3 cellular contexts compared by ENCODE assay signal in the genomic region with DNA sequence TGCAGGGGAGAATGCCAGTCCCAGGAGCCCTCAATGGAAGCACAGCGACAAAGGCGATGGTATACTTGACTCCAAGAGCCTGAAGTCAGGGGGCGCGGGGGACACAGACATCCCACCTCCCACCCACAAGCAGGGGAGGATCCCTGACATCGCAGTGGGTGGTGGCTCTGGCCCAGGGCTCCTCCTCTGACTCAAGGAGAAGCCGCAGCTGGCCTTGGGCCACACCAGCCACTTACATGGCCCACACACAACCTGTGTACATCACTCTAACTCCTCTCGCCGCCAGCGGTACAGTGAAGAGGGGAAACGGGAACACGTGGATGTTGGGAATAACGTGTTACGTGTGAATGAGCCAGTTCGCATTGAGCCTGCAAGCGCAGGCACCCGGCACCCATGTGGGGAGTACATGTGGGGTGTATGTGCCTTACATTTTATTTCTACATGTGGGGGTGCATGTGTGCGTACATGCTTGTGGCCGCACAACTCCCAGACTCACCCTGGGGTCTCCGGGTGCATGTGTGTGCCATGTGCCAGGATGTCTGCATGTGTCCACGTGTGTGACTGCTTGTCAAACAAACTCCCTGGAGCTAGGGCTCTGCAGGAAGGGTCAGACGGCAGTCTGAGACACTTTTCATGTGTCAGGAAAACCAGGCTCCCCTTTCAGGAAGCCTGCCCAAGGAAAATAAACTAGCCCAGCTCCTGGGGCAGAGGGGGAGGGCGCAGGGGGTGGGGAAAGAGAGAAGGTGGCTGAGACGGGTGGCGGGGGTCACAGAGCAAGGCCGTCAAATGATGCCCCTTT.
TF ChIP-seq lines count a peak whose summit lies in the region.

No MANE protein-coding gene starts in this region.

TF ChIP-seq in A549, 52 proteins besides CTCF, POLR2A, EP300 and RAD21:
- TF ChIP-seq CHD2 (IDR thresholded peaks at IDR 0.05; ENCODE audit: low read length, partially characterized antibody): no peak
- TF ChIP-seq, protein P1, sequence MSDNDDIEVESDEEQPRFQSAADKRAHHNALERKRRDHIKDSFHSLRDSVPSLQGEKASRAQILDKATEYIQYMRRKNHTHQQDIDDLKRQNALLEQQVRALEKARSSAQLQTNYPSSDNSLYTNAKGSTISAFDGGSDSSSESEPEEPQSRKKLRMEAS (IDR thresholded peaks at IDR 0.05): peak; percentile 40; the same call in 1 of the 2 replicates

TF ChIP-seq in GM23338, 12 proteins besides CTCF, POLR2A, EP300 and RAD21:
- TF ChIP-seq, protein P2, sequence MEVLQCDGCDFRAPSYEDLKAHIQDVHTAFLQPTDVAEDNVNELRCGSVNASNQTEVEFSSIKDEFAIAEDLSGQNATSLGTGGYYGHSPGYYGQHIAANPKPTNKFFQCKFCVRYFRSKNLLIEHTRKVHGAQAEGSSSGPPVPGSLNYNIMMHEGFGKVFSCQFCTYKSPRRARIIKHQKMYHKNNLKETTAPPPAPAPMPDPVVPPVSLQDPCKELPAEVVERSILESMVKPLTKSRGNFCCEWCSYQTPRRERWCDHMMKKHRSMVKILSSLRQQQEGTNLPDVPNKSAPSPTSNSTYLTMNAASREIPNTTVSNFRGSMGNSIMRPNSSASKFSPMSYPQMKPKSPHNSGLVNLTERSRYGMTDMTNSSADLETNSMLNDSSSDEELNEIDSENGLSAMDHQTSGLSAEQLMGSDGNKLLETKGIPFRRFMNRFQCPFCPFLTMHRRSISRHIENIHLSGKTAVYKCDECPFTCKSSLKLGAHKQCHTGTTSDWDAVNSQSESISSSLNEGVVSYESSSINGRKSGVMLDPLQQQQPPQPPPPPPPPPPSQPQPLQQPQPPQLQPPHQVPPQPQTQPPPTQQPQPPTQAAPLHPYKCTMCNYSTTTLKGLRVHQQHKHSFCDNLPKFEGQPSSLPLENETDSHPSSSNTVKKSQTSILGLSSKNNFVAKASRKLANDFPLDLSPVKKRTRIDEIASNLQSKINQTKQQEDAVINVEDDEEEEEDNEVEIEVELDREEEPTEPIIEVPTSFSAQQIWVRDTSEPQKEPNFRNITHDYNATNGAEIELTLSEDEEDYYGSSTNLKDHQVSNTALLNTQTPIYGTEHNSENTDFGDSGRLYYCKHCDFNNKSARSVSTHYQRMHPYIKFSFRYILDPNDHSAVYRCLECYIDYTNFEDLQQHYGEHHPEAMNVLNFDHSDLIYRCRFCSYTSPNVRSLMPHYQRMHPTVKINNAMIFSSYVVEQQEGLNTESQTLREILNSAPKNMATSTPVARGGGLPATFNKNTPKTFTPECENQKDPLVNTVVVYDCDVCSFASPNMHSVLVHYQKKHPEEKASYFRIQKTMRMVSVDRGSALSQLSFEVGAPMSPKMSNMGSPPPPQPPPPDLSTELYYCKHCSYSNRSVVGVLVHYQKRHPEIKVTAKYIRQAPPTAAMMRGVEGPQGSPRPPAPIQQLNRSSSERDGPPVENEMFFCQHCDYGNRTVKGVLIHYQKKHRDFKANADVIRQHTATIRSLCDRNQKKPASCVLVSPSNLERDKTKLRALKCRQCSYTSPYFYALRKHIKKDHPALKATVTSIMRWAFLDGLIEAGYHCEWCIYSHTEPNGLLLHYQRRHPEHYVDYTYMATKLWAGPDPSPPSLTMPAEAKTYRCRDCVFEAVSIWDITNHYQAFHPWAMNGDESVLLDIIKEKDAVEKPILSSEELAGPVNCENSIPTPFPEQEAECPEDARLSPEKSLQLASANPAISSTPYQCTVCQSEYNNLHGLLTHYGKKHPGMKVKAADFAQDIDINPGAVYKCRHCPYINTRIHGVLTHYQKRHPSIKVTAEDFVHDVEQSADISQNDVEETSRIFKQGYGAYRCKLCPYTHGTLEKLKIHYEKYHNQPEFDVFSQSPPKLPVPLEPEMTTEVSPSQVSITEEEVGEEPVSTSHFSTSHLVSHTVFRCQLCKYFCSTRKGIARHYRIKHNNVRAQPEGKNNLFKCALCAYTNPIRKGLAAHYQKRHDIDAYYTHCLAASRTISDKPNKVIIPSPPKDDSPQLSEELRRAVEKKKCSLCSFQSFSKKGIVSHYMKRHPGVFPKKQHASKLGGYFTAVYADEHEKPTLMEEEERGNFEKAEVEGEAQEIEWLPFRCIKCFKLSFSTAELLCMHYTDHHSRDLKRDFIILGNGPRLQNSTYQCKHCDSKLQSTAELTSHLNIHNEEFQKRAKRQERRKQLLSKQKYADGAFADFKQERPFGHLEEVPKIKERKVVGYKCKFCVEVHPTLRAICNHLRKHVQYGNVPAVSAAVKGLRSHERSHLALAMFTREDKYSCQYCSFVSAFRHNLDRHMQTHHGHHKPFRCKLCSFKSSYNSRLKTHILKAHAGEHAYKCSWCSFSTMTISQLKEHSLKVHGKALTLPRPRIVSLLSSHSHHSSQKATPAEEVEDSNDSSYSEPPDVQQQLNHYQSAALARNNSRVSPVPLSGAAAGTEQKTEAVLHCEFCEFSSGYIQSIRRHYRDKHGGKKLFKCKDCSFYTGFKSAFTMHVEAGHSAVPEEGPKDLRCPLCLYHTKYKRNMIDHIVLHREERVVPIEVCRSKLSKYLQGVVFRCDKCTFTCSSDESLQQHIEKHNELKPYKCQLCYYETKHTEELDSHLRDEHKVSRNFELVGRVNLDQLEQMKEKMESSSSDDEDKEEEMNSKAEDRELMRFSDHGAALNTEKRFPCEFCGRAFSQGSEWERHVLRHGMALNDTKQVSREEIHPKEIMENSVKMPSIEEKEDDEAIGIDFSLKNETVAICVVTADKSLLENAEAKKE (CRISPR knock-in tag; IDR thresholded peaks at IDR 0.05): no peak
- TF ChIP-seq ZNF331 (CRISPR knock-in tag; IDR thresholded peaks at IDR 0.05; ENCODE audit: low read depth): no peak

TF ChIP-seq in K562, 482 proteins besides CTCF, POLR2A, EP300 and RAD21:
- TF ChIP-seq SREBF1 (IDR thresholded peaks at IDR 0.05; ENCODE audit: borderline replicate concordance, low read depth, low read length): no peak
- TF ChIP-seq ZNF146 (CRISPR knock-in tag; IDR thresholded peaks at IDR 0.05; ENCODE audit: unreplicated experiment): no peak
- no peak for TF ChIP-seq ZNF639 (CRISPR knock-in tag; conservative IDR thresholded peaks at IDR 0.05 in 1 of 2, IDR thresholded peaks at IDR 0.05 in 1 of 2)
- TF ChIP-seq ZMIZ1 (IDR thresholded peaks at IDR 0.05; ENCODE audit: low read depth in 2 of 2, low read length in 2 of 2): no peak
- TF ChIP-seq SRSF7 (optimal IDR thresholded peaks at IDR 0.05; ENCODE audit: low read depth, low read length): no peak
- TF ChIP-seq GABPB1 (CRISPR knock-in tag; IDR thresholded peaks at IDR 0.05): no peak
- TF ChIP-seq ZNF212 (CRISPR knock-in tag; IDR thresholded peaks at IDR 0.05): no peak
- TF ChIP-seq ETS2 (tag; IDR thresholded peaks at IDR 0.05; ENCODE audit: borderline replicate concordance, poor library complexity, severe bottlenecking): no peak
- TF ChIP-seq ETV6 (IDR thresholded peaks at IDR 0.05; ENCODE audit: borderline replicate concordance in 1 of 2, low read depth in 2 of 2, low read length in 1 of 2): no peak
- no peak for TF ChIP-seq ETV6 (CRISPR knock-in tag; IDR thresholded peaks at IDR 0.05; ENCODE audit: borderline replicate concordance)
